30 cellular contexts compared by ENCODE assay signal in the genomic region with DNA sequence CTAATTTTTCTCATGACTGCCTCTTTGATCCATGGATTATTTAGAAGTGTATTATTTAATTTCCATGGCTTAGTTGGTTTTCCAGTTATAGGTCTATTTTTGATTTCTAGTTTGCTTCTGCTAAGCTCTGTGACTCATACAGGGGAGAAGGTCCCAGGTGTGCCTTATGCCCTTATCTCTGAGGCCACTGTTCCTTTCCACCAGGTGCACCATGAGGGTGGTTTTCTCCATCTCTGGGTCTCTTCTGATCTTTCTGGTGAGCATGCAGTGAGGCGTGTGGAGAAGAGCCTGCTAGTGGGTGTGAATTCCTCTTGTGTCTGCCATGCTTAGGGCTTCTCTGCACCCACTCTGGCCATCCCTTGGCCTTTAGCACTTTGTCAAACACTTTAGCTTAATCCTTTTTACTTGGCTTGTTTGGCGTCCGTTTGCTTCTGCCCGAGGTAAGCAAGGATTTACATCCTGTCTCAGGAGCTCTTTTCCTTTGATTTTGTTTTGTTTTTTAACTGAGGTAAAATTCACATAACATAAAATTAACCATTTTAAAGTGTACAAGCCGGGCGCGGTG.
"Had no signal": no experiment of that assay in that cellular context is flagged by ENCODE, and none has a peak within 500 bp of the region (broad histone marks: within the 10 kb centered on the region; RNA-seq: fewer than 3 reads in every experiment).

No MANE protein-coding gene starts in this region.

- H3K27me3 ChIP-seq: left lung, testis, transverse colon, upper lobe of left lung, vagina had no signal

- ATAC-seq: left colon; left lung; lower lobe of right lung; naive thymus-derived CD8-positive, alpha-beta T cell; right cardiac atrium; sciatic nerve; stimulated activated naive CD8-positive, alpha-beta T cell treated with anti-CD3 and anti-CD28 coated beads, Interleukin-15, Interleukin-2, amounts not matched to agents 100 U/mL and 50 U/mL, for 24 hours had no signal

- H3K4me3 ChIP-seq: left lung, lower lobe of right lung, prostate gland, skin epidermis, stomach, testis, thyroid gland, transverse colon, upper lobe of left lung, vagina had no signal

- DNase-seq: hypothalamus; immature natural killer cell; kidney; left colon; left lung; lower lobe of right lung; mammary epithelial cell; mesenchymal stem cell; naive thymus-derived CD8-positive, alpha-beta T cell; nucleus accumbens; posterior cingulate gyrus; retina; right cardiac atrium; stimulated activated CD4-positive, alpha-beta T cell treated with anti-CD3 and anti-CD28 coated beads, Interleukin-12 subunit alpha, Interleukin-12 subunit beta, amount 100 ng/mL, for 4 hours; stimulated activated CD4-positive, alpha-beta T cell treated with anti-CD3 and anti-CD28 coated beads, Interleukin-15, amount 100 ng/mL, for 24 hours; stimulated activated CD4-positive, alpha-beta T cell treated with anti-CD3 and anti-CD28 coated beads, Interleukin-2, amount 100 ng/mL, for 24 hours; stimulated activated CD4-positive, alpha-beta T cell treated with anti-CD3 and anti-CD28 coated beads, Interleukin-4, amount 100 ng/mL, for 1 hour; stimulated activated naive B cell treated with anti-CD40 and anti-IgM and Interleukin-4, amounts not matched to agents 10 μg/mL and 1 μg/mL and 100 μg/mL, for 72 hours; stimulated activated naive CD8-positive, alpha-beta T cell treated with anti-CD3 and anti-CD28 coated beads, Interleukin-15, Interleukin-2, amounts not matched to agents 100 U/mL and 50 U/mL, for 24 hours; stomach; testis; thyroid gland; transverse colon; upper lobe of left lung had no signal

- H3K36me3 ChIP-seq: left lung, lower lobe of right lung, prostate gland, stomach, thyroid gland, transverse colon, upper lobe of left lung, vagina had no signal

- H3K27ac Mint-ChIP-seq: immature natural killer cell; naive thymus-derived CD8-positive, alpha-beta T cell; nephron; stimulated activated naive B cell treated with anti-CD40 and anti-IgM and Interleukin-4, amounts not matched to agents 10 μg/mL and 1 μg/mL and 100 μg/mL, for 72 hours had no signal

- H3K4me1 ChIP-seq: lower lobe of right lung, prostate gland, thyroid gland, upper lobe of left lung, vagina had no signal

- H3K27ac ChIP-seq: left lung, lower lobe of right lung, prostate gland, skin epidermis, stomach, testis, thyroid gland, transverse colon, upper lobe of left lung, vagina had no signal

- H3K4me3 Mint-ChIP-seq: immature natural killer cell; naive thymus-derived CD8-positive, alpha-beta T cell; nephron; neural crest cell; stimulated activated naive B cell treated with anti-CD40 and anti-IgM and Interleukin-4, amounts not matched to agents 10 μg/mL and 1 μg/mL and 100 μg/mL, for 72 hours had no signal

- H3K9me3 Mint-ChIP-seq: immature natural killer cell; naive thymus-derived CD8-positive, alpha-beta T cell; nephron; neural crest cell had no signal

- H3K36me3 Mint-ChIP-seq: immature natural killer cell; naive thymus-derived CD8-positive, alpha-beta T cell; stimulated activated naive B cell treated with anti-CD40 and anti-IgM and Interleukin-4, amounts not matched to agents 10 μg/mL and 1 μg/mL and 100 μg/mL, for 72 hours had no signal

- H3K9me3 ChIP-seq: left lung, lower lobe of right lung, prostate gland, stomach, testis, thyroid gland, transverse colon, upper lobe of left lung, vagina had no signal

- H3K4me1 Mint-ChIP-seq: immature natural killer cell; naive thymus-derived CD8-positive, alpha-beta T cell had no signal
